8 cellular contexts compared by ENCODE assay signal in genomic region chr12:118979763-118980406, GRCh38. TPM values are rescaled to one million over a fixed set of nuclear protein-coding genes. Genes with fewer than 3 reads are reported as not detected.
DNase-seq lines count a peak whose midpoint lies in the region; ATAC-seq and TF ChIP-seq lines count a peak whose summit lies in the region.

No MANE protein-coding gene starts in this region.

- DNase-seq in activated CD4-positive, alpha-beta T cell treated with anti-CD3 and anti-CD28 coated beads for 48 hours, result peak; percentile 43
- DNase-seq in activated CD4-positive, alpha-beta T cell treated with anti-CD3 and anti-CD28 coated beads for 4 hours, result no peak
- peak; percentile 64 for DNase-seq in NCI-H82 treated with DMSO at 0.1 percent for 48 hours (lab: John Stamatoyannopoulos, UW; ENCODE audit: unreplicated experiment)
- peak; percentile 79 for DNase-seq in cerebellum (ENCODE audit: low spot score)
- DNase-seq in left colon, result peak in 1 of 2 donors; percentile 32
- DNase-seq in upper lobe of left lung, result peak in 1 of 2 donors; percentile 35

- H3K27ac ChIP-seq in HUES48 (ENCODE audit: low read depth, low read length), result no peak overlapping the region
- H3K27ac ChIP-seq in upper lobe of left lung, result no peak overlapping the region

- ATAC-seq in left colon, result peak; percentile 40
- peak; percentile 35 to 62 for ATAC-seq in upper lobe of left lung (ENCODE audit: low FRiP score in 2 of 2)
- no peak for ATAC-seq in GM21825 (IDR thresholded peaks at IDR 0.05; ENCODE audit: unreplicated experiment)

- H3K4me1 ChIP-seq in HUES48 (ENCODE audit: control insufficient read depth, insufficient read depth, low read length) (no peaks in the 10 kb centered on the region), upper lobe of left lung (peaks cover 4 to 22% (median 13%) of the 10 kb centered on the region in 4 donors)

- WGBS in upper lobe of left lung, 2 donors, result 5 to 7% methylated on average over 14 to 17 of the region's 17 CpGs

- H3K4me3 ChIP-seq in HUES48 (ENCODE audit: low read depth, low read length) (peak overlapping the region; percentile 89), upper lobe of left lung (no peak overlapping the region)

- H3K9ac ChIP-seq in HUES48 (ENCODE audit: low read depth, low read length), result no peak overlapping the region

- H3K27me3 ChIP-seq in HUES48 (ENCODE audit: control insufficient read depth, insufficient read depth, low read length), result peaks cover 35% of the 10 kb centered on the region
- peaks cover 0 to 25% (median 18%) of the 10 kb centered on the region in 4 donors for H3K27me3 ChIP-seq in upper lobe of left lung

- peak; percentile 50 to 73 (median 62) for TF ChIP-seq CTCF in upper lobe of left lung (IDR thresholded peaks at IDR 0.05)

- no peak for TF ChIP-seq POLR2A in upper lobe of left lung (IDR thresholded peaks at IDR 0.05)

- intact Hi-C loops in left colon (cut with DNase I, micrococcal nuclease), result no loop called here

- H3K36me3 ChIP-seq in HUES48 (ENCODE audit: control insufficient read depth, insufficient read depth, low read length) (no peaks in the 10 kb centered on the region), upper lobe of left lung (no peaks in the 10 kb centered on the region)

- TF ChIP-seq EP300 in upper lobe of left lung (IDR thresholded peaks at IDR 0.05), result no peak

- H3K9me3 ChIP-seq in HUES48 (ENCODE audit: control insufficient read depth, insufficient read depth, low read length), result no peaks in the 10 kb centered on the region
- H3K9me3 ChIP-seq in upper lobe of left lung, result no peaks in the 10 kb centered on the region

RNA-seq across cellular contexts. Expression of gene SRRM4, which starts 1.5 kb away (rescaled TPM):
- total RNA-seq in cerebellum (11.8 TPM), left colon (not detected), upper lobe of left lung (under 1 TPM in 4 of 6 donors, not detected in 2; under 0.01 to 0.33 (median 0.11) TPM)

Comparison
In these comparisons a context has a peak if more than half of its experiments do, and no peak if none do; other contexts are left out.
1. DNase-seq: peak in activated CD4-positive, alpha-beta T cell treated with anti-CD3 and anti-CD28 coated beads for 48 hours (single experiment), NCI-H82 treated with DMSO at 0.1 percent for 48 hours (single experiment) and cerebellum (single experiment); none in activated CD4-positive, alpha-beta T cell treated with anti-CD3 and anti-CD28 coated beads for 4 hours (0 of 2).